Comparison of ENCODE assay signal across 1 cellular context in the genomic region with DNA sequence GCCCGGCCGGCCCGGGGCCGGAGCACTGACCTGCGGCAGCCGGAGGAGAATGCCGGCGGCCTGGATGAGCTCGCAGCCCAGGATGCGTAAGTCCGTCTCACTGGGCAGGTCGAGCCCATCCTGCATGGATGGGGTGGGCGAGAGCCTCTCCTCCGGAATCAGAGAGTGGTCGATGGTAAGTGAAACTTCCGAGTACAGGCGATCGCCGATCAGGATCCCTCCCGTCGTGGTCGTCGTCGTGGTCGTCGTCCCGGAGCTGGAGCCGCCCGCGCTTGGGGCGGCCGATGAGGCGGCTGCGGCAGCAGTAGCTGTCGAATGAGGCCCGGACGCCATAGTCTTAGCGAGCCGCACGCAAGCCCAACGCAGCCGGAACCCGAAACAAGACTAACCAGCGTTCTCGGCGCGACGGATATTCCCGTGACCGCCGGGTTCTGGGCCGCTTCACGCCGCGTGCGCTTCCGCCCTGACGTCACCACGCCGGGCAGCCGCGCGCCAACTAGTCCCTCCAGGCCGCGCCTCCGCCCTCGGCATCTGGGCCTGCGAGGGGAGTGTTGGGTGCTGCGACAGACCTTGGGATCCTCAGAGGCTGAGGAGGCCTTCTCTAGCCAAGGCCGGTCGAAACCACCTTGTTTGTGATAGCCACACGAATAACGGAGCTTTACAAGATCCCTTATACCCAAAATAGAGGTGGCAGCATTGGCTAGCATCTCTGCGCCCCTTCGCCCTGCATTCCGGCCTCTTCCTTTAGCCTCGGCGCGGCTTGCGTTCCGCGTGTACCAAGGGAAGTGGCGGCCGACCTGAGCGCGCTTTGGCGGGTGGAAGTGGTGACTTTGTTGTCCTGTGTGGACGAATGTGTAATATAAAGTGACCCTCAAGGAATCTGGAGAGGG.
A peak's percentile ranks its signal among the peaks of the same experiment; 100 is the strongest.
TF ChIP-seq lines count a peak whose summit lies in the region.

A gene (minus strand): TSS at position 386 of the 890 bp plus-strand sequence. CDS start 53 bp downstream, at position 333.

TF ChIP-seq in HepG2, 621 proteins besides CTCF, POLR2A, EP300 and RAD21 (continued from another document and continues in another):
- TF ChIP-seq, protein P1, sequence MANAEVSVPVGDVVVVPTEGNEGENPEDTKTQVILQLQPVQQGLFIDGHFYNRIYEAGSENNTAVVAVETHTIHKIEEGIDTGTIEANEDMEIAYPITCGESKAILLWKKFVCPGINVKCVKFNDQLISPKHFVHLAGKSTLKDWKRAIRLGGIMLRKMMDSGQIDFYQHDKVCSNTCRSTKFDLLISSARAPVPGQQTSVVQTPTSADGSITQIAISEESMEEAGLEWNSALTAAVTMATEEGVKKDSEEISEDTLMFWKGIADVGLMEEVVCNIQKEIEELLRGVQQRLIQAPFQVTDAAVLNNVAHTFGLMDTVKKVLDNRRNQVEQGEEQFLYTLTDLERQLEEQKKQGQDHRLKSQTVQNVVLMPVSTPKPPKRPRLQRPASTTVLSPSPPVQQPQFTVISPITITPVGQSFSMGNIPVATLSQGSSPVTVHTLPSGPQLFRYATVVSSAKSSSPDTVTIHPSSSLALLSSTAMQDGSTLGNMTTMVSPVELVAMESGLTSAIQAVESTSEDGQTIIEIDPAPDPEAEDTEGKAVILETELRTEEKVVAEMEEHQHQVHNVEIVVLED (CRISPR knock-in tag; IDR thresholded peaks at IDR 0.05; ENCODE audit: borderline replicate concordance): peak; percentile 99
- TF ChIP-seq, protein P2, sequence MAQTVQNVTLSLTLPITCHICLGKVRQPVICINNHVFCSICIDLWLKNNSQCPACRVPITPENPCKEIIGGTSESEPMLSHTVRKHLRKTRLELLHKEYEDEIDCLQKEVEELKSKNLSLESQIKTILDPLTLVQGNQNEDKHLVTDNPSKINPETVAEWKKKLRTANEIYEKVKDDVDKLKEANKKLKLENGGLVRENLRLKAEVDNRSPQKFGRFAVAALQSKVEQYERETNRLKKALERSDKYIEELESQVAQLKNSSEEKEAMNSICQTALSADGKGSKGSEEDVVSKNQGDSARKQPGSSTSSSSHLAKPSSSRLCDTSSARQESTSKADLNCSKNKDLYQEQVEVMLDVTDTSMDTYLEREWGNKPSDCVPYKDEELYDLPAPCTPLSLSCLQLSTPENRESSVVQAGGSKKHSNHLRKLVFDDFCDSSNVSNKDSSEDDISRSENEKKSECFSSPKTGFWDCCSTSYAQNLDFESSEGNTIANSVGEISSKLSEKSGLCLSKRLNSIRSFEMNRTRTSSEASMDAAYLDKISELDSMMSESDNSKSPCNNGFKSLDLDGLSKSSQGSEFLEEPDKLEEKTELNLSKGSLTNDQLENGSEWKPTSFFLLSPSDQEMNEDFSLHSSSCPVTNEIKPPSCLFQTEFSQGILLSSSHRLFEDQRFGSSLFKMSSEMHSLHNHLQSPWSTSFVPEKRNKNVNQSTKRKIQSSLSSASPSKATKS (CRISPR knock-in tag; IDR thresholded peaks at IDR 0.05): peak; percentile 97
- TF ChIP-seq ZNF788 (CRISPR knock-in tag; IDR thresholded peaks at IDR 0.05; ENCODE audit: borderline replicate concordance) (peak; percentile 98), ZC3H13 (CRISPR knock-in tag; IDR thresholded peaks at IDR 0.05) (no peak; the same call in none of the 2 replicates), EED (CRISPR knock-in tag; IDR thresholded peaks at IDR 0.05) (peak; percentile 98), MYNN (CRISPR knock-in tag; IDR thresholded peaks at IDR 0.05; ENCODE audit: low read depth) (peak; percentile 90), ZNF451 (CRISPR knock-in tag; IDR thresholded peaks at IDR 0.05) (peak; percentile 93; the same call in 1 of the 2 replicates), SKI (IDR thresholded peaks at IDR 0.05; ENCODE audit: partially characterized antibody) (peak; percentile 96), YY1 (IDR thresholded peaks at IDR 0.05; ENCODE audit: insufficient read depth, insufficient replicate concordance, low read depth, low read length) (peak; percentile 91), FOXK2 (IDR thresholded peaks at IDR 0.05) (no peak), SIX1 (CRISPR knock-in tag; IDR thresholded peaks at IDR 0.05; ENCODE audit: borderline replicate concordance) (peak; percentile 44; the same call in 1 of the 2 replicates), NAIF1 (CRISPR knock-in tag; IDR thresholded peaks at IDR 0.05; ENCODE audit: borderline replicate concordance) (peak; percentile 98), ZNF709 (CRISPR knock-in tag; IDR thresholded peaks at IDR 0.05) (peak; percentile 97), YEATS4 (CRISPR knock-in tag; IDR thresholded peaks at IDR 0.05; ENCODE audit: borderline replicate concordance) (peak; percentile 99), SMC3 (IDR thresholded peaks at IDR 0.05; ENCODE audit: low read length) (no peak), ZNF724P (CRISPR knock-in tag; IDR thresholded peaks at IDR 0.05; ENCODE audit: borderline replicate concordance) (peak; percentile 94; the same call in 1 of the 2 replicates), HNF4A (CRISPR knock-in tag; IDR thresholded peaks at IDR 0.05) (peak; percentile 72), CEBPB (IDR thresholded peaks at IDR 0.05; ENCODE audit: borderline replicate concordance, low read depth, low read length) (no peak), ZBTB7B (CRISPR knock-in tag; IDR thresholded peaks at IDR 0.05) (peak; percentile 41), ARNT2 (CRISPR knock-in tag; IDR thresholded peaks at IDR 0.05; ENCODE audit: low read depth) (peak; percentile 87), NKX3-1 (CRISPR knock-in tag; IDR thresholded peaks at IDR 0.05) (peak; percentile 48), ARNTL (CRISPR knock-in tag; IDR thresholded peaks at IDR 0.05) (peak; percentile 92), MAFF (IDR thresholded peaks at IDR 0.05; ENCODE audit: low read depth, low read length) (no peak; the same call in 1 of the 2 replicates), SIX4 (CRISPR knock-in tag; IDR thresholded peaks at IDR 0.05) (peak; percentile 85)
- TF ChIP-seq, protein P3, sequence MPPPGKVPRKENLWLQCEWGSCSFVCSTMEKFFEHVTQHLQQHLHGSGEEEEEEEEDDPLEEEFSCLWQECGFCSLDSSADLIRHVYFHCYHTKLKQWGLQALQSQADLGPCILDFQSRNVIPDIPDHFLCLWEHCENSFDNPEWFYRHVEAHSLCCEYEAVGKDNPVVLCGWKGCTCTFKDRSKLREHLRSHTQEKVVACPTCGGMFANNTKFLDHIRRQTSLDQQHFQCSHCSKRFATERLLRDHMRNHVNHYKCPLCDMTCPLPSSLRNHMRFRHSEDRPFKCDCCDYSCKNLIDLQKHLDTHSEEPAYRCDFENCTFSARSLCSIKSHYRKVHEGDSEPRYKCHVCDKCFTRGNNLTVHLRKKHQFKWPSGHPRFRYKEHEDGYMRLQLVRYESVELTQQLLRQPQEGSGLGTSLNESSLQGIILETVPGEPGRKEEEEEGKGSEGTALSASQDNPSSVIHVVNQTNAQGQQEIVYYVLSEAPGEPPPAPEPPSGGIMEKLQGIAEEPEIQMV (CRISPR knock-in tag; IDR thresholded peaks at IDR 0.05; ENCODE audit: low read depth): peak; percentile 94
- TF ChIP-seq, protein P4, sequence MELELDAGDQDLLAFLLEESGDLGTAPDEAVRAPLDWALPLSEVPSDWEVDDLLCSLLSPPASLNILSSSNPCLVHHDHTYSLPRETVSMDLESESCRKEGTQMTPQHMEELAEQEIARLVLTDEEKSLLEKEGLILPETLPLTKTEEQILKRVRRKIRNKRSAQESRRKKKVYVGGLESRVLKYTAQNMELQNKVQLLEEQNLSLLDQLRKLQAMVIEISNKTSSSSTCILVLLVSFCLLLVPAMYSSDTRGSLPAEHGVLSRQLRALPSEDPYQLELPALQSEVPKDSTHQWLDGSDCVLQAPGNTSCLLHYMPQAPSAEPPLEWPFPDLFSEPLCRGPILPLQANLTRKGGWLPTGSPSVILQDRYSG (CRISPR knock-in tag; IDR thresholded peaks at IDR 0.05): peak; percentile 94
- TF ChIP-seq, protein P5, sequence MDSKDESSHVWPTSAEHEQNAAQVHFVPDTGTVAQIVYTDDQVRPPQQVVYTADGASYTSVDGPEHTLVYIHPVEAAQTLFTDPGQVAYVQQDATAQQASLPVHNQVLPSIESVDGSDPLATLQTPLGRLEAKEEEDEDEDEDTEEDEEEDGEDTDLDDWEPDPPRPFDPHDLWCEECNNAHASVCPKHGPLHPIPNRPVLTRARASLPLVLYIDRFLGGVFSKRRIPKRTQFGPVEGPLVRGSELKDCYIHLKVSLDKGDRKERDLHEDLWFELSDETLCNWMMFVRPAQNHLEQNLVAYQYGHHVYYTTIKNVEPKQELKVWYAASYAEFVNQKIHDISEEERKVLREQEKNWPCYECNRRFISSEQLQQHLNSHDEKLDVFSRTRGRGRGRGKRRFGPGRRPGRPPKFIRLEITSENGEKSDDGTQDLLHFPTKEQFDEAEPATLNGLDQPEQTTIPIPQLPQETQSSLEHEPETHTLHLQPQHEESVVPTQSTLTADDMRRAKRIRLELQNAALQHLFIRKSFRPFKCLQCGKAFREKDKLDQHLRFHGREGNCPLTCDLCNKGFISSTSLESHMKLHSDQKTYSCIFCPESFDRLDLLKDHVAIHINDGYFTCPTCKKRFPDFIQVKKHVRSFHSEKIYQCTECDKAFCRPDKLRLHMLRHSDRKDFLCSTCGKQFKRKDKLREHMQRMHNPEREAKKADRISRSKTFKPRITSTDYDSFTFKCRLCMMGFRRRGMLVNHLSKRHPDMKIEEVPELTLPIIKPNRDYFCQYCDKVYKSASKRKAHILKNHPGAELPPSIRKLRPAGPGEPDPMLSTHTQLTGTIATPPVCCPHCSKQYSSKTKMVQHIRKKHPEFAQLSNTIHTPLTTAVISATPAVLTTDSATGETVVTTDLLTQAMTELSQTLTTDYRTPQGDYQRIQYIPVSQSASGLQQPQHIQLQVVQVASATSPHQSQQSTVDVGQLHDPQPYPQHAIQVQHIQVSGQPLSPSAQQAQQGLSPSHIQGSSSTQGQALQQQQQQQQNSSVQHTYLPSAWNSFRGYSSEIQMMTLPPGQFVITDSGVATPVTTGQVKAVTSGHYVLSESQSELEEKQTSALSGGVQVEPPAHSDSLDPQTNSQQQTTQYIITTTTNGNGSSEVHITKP (CRISPR knock-in tag; IDR thresholded peaks at IDR 0.05; ENCODE audit: low read depth): peak; percentile 87
- TF ChIP-seq, protein P6, sequence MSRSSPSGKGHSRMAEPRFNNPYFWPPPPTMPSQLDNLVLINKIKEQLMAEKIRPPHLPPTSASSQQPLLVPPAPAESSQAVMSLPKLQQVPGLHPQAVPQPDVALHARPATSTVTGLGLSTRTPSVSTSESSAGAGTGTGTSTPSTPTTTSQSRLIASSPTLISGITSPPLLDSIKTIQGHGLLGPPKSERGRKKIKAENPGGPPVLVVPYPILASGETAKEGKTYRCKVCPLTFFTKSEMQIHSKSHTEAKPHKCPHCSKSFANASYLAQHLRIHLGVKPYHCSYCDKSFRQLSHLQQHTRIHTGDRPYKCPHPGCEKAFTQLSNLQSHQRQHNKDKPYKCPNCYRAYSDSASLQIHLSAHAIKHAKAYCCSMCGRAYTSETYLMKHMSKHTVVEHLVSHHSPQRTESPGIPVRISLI (CRISPR knock-in tag; IDR thresholded peaks at IDR 0.05; ENCODE audit: borderline replicate concordance): peak; percentile 65; the same call in 1 of the 2 replicates
- TF ChIP-seq, protein P7, sequence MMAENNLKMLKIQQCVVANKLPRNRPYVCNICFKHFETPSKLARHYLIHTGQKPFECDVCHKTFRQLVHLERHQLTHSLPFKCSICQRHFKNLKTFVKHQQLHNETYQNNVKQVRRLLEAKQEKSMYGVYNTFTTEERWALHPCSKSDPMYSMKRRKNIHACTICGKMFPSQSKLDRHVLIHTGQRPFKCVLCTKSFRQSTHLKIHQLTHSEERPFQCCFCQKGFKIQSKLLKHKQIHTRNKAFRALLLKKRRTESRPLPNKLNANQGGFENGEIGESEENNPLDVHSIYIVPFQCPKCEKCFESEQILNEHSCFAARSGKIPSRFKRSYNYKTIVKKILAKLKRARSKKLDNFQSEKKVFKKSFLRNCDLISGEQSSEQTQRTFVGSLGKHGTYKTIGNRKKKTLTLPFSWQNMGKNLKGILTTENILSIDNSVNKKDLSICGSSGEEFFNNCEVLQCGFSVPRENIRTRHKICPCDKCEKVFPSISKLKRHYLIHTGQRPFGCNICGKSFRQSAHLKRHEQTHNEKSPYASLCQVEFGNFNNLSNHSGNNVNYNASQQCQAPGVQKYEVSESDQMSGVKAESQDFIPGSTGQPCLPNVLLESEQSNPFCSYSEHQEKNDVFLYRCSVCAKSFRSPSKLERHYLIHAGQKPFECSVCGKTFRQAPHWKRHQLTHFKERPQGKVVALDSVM (CRISPR knock-in tag; IDR thresholded peaks at IDR 0.05): peak; percentile 72
- TF ChIP-seq, protein P8, sequence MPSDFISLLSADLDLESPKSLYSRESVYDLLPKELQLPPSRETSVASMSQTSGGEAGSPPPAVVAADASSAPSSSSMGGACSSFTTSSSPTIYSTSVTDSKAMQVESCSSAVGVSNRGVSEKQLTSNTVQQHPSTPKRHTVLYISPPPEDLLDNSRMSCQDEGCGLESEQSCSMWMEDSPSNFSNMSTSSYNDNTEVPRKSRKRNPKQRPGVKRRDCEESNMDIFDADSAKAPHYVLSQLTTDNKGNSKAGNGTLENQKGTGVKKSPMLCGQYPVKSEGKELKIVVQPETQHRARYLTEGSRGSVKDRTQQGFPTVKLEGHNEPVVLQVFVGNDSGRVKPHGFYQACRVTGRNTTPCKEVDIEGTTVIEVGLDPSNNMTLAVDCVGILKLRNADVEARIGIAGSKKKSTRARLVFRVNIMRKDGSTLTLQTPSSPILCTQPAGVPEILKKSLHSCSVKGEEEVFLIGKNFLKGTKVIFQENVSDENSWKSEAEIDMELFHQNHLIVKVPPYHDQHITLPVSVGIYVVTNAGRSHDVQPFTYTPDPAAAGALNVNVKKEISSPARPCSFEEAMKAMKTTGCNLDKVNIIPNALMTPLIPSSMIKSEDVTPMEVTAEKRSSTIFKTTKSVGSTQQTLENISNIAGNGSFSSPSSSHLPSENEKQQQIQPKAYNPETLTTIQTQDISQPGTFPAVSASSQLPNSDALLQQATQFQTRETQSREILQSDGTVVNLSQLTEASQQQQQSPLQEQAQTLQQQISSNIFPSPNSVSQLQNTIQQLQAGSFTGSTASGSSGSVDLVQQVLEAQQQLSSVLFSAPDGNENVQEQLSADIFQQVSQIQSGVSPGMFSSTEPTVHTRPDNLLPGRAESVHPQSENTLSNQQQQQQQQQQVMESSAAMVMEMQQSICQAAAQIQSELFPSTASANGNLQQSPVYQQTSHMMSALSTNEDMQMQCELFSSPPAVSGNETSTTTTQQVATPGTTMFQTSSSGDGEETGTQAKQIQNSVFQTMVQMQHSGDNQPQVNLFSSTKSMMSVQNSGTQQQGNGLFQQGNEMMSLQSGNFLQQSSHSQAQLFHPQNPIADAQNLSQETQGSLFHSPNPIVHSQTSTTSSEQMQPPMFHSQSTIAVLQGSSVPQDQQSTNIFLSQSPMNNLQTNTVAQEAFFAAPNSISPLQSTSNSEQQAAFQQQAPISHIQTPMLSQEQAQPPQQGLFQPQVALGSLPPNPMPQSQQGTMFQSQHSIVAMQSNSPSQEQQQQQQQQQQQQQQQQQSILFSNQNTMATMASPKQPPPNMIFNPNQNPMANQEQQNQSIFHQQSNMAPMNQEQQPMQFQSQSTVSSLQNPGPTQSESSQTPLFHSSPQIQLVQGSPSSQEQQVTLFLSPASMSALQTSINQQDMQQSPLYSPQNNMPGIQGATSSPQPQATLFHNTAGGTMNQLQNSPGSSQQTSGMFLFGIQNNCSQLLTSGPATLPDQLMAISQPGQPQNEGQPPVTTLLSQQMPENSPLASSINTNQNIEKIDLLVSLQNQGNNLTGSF (CRISPR knock-in tag; IDR thresholded peaks at IDR 0.05): peak; percentile 71
- TF ChIP-seq, protein P9, sequence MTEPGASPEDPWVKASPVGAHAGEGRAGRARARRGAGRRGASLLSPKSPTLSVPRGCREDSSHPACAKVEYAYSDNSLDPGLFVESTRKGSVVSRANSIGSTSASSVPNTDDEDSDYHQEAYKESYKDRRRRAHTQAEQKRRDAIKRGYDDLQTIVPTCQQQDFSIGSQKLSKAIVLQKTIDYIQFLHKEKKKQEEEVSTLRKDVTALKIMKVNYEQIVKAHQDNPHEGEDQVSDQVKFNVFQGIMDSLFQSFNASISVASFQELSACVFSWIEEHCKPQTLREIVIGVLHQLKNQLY (CRISPR knock-in tag; IDR thresholded peaks at IDR 0.05): peak; percentile 60; the same call in 1 of the 2 replicates
